In genomic region chr1:100400332-100400933, GRCh38 we compare ENCODE assay signal across 8 cellular contexts. TPM values are rescaled to one million over a fixed set of nuclear protein-coding genes. Genes with fewer than 3 reads are reported as not detected.
DNase-seq lines count a peak whose midpoint lies in the region; ATAC-seq and TF ChIP-seq lines count a peak whose summit lies in the region.

No MANE protein-coding gene starts in this region.

- H3K27me3 Mint-ChIP-seq in effector memory CD8-positive, alpha-beta T cell = no peaks in the 10 kb centered on the region

- H3K9me3 Mint-ChIP-seq in effector memory CD8-positive, alpha-beta T cell = no peaks in the 10 kb centered on the region

- peak; percentile 59 for ATAC-seq in HG03342 (IDR thresholded peaks at IDR 0.05; ENCODE audit: unreplicated experiment)
- ATAC-seq in effector memory CD8-positive, alpha-beta T cell (replicated peaks) = peak; percentile 70

- CTCF ChIA-PET in RWPE1 (lab: Yijun Ruan, JAX) = interaction anchor here (0.6 to 0.7 kb wide), 2 partner anchors 831 to 1469 kb away, joined by 3 to 4 read pairs; no protein-coding TSS in a partner anchor

- TF ChIP-seq CTCF in GM13977 (IDR thresholded peaks at IDR 0.05; ENCODE audit: extremely low read depth, insufficient read depth, missing control alignments) (no peak), RWPE1 (conservative IDR thresholded peaks at IDR 0.05; ENCODE audit: low read depth) (no peak)

- no peak overlapping the region for H3K27ac ChIP-seq in RWPE1

- DNase-seq in GM13977 (ENCODE audit: low spot score) = peak; percentile 23
- DNase-seq in T-helper 9 cell = peak; percentile 45
- DNase-seq in effector memory CD8-positive, alpha-beta T cell = peak; percentile 49 to 60 (median 53)
- DNase-seq in pons (ENCODE audit: low spot score) = peak; percentile 67
- DNase-seq in RWPE1 (ENCODE audit: low spot score) = no peak
- DNase-seq in NCI-H1694 (lab: John Stamatoyannopoulos, UW) = no peak
- DNase-seq in occipital lobe (lab: John Stamatoyannopoulos, UW) = no peak

- H3K4me1 Mint-ChIP-seq in effector memory CD8-positive, alpha-beta T cell (ENCODE audit: low read depth in 2 of 2) = peaks cover 64 to 76% of the 10 kb centered on the region in 2 donors

- H3K4me3 Mint-ChIP-seq in effector memory CD8-positive, alpha-beta T cell = peak overlapping the region; percentile 58 to 76

- H3K27ac Mint-ChIP-seq in effector memory CD8-positive, alpha-beta T cell = peak overlapping the region; percentile 75 to 92

- POLR2A ChIA-PET in RWPE1 (lab: Yijun Ruan, JAX; ENCODE audit: low non-redundant PET) = no interaction called here

- in situ Hi-C loops in GM13977 (cut with MboI; ENCODE audit: low pct_unique_long_range_greater_than_20kb, low sequenced_read_pairs, unreplicated experiment) = no loop called here

- peaks cover 49% of the 10 kb centered on the region for H3K36me3 Mint-ChIP-seq in effector memory CD8-positive, alpha-beta T cell (ENCODE audit: insufficient read depth)

RNA-seq across cellular contexts. Expression of gene CDC14A, which starts 48.1 kb away (rescaled TPM):
- total RNA-seq in occipital lobe = 5.1 TPM

Comparison
In these comparisons a context has a peak if more than half of its experiments do, and no peak if none do; other contexts are left out.
1. DNase-seq: peak in GM13977 (single experiment), T-helper 9 cell (single experiment), effector memory CD8-positive, alpha-beta T cell (3 of 3) and pons (single experiment); none in RWPE1 (single experiment), NCI-H1694 (single experiment) and occipital lobe (single experiment).